13 cellular contexts compared by ENCODE assay signal in the genomic region with DNA sequence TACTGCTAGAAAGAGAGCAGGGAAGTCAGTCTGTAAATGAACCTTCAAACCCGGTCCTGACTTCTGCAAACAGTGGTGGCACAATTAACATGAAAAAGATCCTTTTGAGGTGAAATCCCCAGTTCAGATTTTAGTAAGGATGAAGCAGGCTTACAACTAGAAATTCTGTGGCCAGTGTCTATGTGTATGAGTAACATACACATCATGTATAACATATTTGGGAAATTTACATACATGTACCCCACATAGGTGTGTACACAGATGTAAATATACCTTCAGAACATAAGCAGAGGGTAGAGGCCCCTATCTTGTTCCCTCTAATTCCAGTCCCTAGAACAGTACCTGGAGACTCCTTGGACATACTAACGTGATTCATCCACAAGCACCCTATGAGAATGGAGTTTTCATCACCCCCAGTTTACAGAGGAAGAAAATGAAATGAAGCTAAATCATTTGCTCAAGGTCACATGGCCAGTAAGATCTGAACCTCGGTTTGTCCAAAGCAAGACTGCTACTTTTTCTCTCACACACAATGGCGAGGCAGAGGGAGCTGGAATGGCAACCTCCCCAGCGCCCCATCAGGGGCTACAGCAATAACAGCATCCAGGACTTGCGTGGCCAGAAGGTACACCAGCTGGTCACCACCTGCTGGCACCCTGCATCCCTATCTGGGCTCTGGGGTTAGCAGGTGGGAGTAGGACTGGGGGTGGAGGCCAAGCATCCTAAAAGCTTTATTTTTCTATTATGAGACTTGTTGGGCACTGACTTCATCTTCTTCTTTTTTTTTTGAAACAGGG. TPM values are rescaled to one million over a fixed set of nuclear protein-coding genes. Genes with fewer than 3 reads are reported as not detected.
DNase-seq lines count a peak whose midpoint lies in the region; ATAC-seq and TF ChIP-seq lines count a peak whose summit lies in the region.
"Had no signal": no experiment of that assay in that cellular context is flagged by ENCODE, and none has a peak within 500 bp of the region (broad histone marks: within the 10 kb centered on the region; RNA-seq: fewer than 3 reads in every experiment).

No MANE protein-coding gene starts in this region.

- intact Hi-C loops in esophagus muscularis mucosa (cut with DNase I): loop anchor here (5.0 kb wide), 2 partner anchors 89 to 429 kb away; a partner anchor contains a TSS

- H3K4me3 ChIP-seq in OCI-LY3 (ENCODE audit: low read length) (no peak overlapping the region), esophagus muscularis mucosa (no peak overlapping the region), H7 (ENCODE audit: insufficient read depth, low read depth, low read length) (no peak overlapping the region)

- TF ChIP-seq EP300 in esophagus muscularis mucosa (IDR thresholded peaks at IDR 0.05): no peak

- no peak overlapping the region for H3K9ac ChIP-seq in OCI-LY3 (ENCODE audit: low read length)

- H3K9me3 Mint-ChIP-seq in activated naive CD4-positive, alpha-beta T cell treated with anti-CD3 and anti-CD28 coated beads, Interleukin-2, amount 50 U/mL, for 72 hours: no peaks in the 10 kb centered on the region
- no peaks in the 10 kb centered on the region for H3K9me3 Mint-ChIP-seq in stimulated activated naive CD8-positive, alpha-beta T cell treated with anti-CD3 and anti-CD28 coated beads, Interleukin-15, amount 100 ng/mL, for 72 hours

- H3K4me3 Mint-ChIP-seq in stimulated activated naive CD8-positive, alpha-beta T cell treated with anti-CD3 and anti-CD28 coated beads, Interleukin-15, amount 100 ng/mL, for 72 hours: no peak overlapping the region

- H3K27ac Mint-ChIP-seq in activated naive CD4-positive, alpha-beta T cell treated with anti-CD3 and anti-CD28 coated beads, Interleukin-2, amount 50 U/mL, for 72 hours: peak overlapping the region; percentile 88 to 96
- peak overlapping the region; percentile 31 to 57 for H3K27ac Mint-ChIP-seq in stimulated activated naive CD8-positive, alpha-beta T cell treated with anti-CD3 and anti-CD28 coated beads, Interleukin-15, amount 100 ng/mL, for 72 hours

- no peaks in the 10 kb centered on the region for H3K79me2 ChIP-seq in OCI-LY3 (ENCODE audit: low read length)

- H3K9me3 ChIP-seq in OCI-LY3 (ENCODE audit: insufficient read depth, low read length): no peaks in the 10 kb centered on the region
- no peaks in the 10 kb centered on the region for H3K9me3 ChIP-seq in esophagus muscularis mucosa

- peak; percentile 37 to 57 for ATAC-seq in activated naive CD4-positive, alpha-beta T cell treated with anti-CD3 and anti-CD28 coated beads, Interleukin-2, amount 50 U/mL, for 72 hours
- ATAC-seq in stimulated activated naive CD8-positive, alpha-beta T cell treated with anti-CD3 and anti-CD28 coated beads, Interleukin-15, amount 100 ng/mL, for 72 hours: no peak
- no peak for ATAC-seq in SK-N-SH treated with all-trans-retinoic acid at 6 μM for 48 hours

- H3K36me3 Mint-ChIP-seq in activated naive CD4-positive, alpha-beta T cell treated with anti-CD3 and anti-CD28 coated beads, Interleukin-2, amount 50 U/mL, for 72 hours: peaks cover 30 to 45% of the 10 kb centered on the region in 2 donors

- H2AFZ ChIP-seq in OCI-LY3 (ENCODE audit: low read depth, low read length): no peak overlapping the region

- H4K20me1 ChIP-seq in OCI-LY3 (ENCODE audit: insufficient read depth, low read length): peaks cover 7% of the 10 kb centered on the region

- DNase-seq in activated naive CD4-positive, alpha-beta T cell treated with anti-CD3 and anti-CD28 coated beads, Interleukin-2, amount 50 U/mL, for 72 hours (ENCODE audit: low spot score in 2 of 2): no peak
- no peak for DNase-seq in activated naive CD4-positive, alpha-beta T cell (lab: John Stamatoyannopoulos, UW)
- DNase-seq in esophagus muscularis mucosa (ENCODE audit: extremely low spot score) (no peak), H7 (no peak)
- DNase-seq in stimulated activated naive CD8-positive, alpha-beta T cell treated with anti-CD3 and anti-CD28 coated beads, Interleukin-15, amount 100 ng/mL, for 72 hours: no peak
- no peak for DNase-seq in activated effector memory CD4-positive, alpha-beta T cell treated with anti-CD3 and anti-CD28 coated beads, Interleukin-2, amount 50 U/mL, for 16 hours
- DNase-seq: activated T-cell treated with anti-CD3 and anti-CD28 coated beads, Interleukin-2, amount 50 U/mL, for 48 hours; NCI-H1930; stimulated activated CD4-positive, alpha-beta T cell treated with anti-CD3 and anti-CD28 coated beads, Interleukin-4, amount 100 ng/mL, for 24 hours; substantia nigra had no signal

- peaks cover 17% of the 10 kb centered on the region for H3K4me1 Mint-ChIP-seq in stimulated activated naive CD8-positive, alpha-beta T cell treated with anti-CD3 and anti-CD28 coated beads, Interleukin-15, amount 100 ng/mL, for 72 hours

- TF ChIP-seq CTCF in OCI-LY3 (IDR thresholded peaks at IDR 0.05; ENCODE audit: low read depth, low read length) (no peak), esophagus muscularis mucosa (IDR thresholded peaks at IDR 0.05) (no peak)

- peak overlapping the region; percentile 47 for H3K4me2 ChIP-seq in OCI-LY3 (ENCODE audit: low read length)

- H3K27me3 Mint-ChIP-seq in stimulated activated naive CD8-positive, alpha-beta T cell treated with anti-CD3 and anti-CD28 coated beads, Interleukin-15, amount 100 ng/mL, for 72 hours: no peaks in the 10 kb centered on the region

- no peaks in the 10 kb centered on the region for H3K27me3 ChIP-seq in OCI-LY3 (ENCODE audit: low read depth, low read length)
- H3K27me3 ChIP-seq in esophagus muscularis mucosa: no peaks in the 10 kb centered on the region
- H3K27me3 ChIP-seq in H7 (ENCODE audit: control insufficient read depth, insufficient read depth, low read length): no peaks in the 10 kb centered on the region
- H3K27me3 ChIP-seq: foreskin keratinocyte had no signal

- H3K27ac ChIP-seq in OCI-LY3 (ENCODE audit: low read length) (no peak overlapping the region), esophagus muscularis mucosa (replicated peaks in 1 of 4) (peak overlapping the region; percentile 57 to 74 (median 63))

- peaks cover 34% of the 10 kb centered on the region for H3K4me1 ChIP-seq in OCI-LY3 (ENCODE audit: low read length)
- peaks cover 60 to 84% (median 77%) of the 10 kb centered on the region in 4 donors for H3K4me1 ChIP-seq in esophagus muscularis mucosa

- WGBS in esophagus muscularis mucosa: 80% methylated on average over 6 of the region's 6 CpGs

- no peak for TF ChIP-seq POLR2A in esophagus muscularis mucosa (IDR thresholded peaks at IDR 0.05; ENCODE audit: low read depth)

- H3K36me3 ChIP-seq in OCI-LY3 (replicated peaks; ENCODE audit: low read depth, low read length) (peaks cover 85% of the 10 kb centered on the region), esophagus muscularis mucosa (peaks cover 13 to 37% (median 24%) of the 10 kb centered on the region in 4 donors), H7 (replicated peaks; ENCODE audit: control insufficient read depth, insufficient read depth, low read length) (peaks cover 24% of the 10 kb centered on the region)

TF ChIP-seq in SK-N-SH treated with all-trans-retinoic acid at 6 μM for 48 hours, 23 proteins besides CTCF, POLR2A, EP300 and RAD21 (continues in another document):
- TF ChIP-seq ZNF565 (CRISPR knock-in tag; conservative IDR thresholded peaks at IDR 0.05; ENCODE audit: low read depth) (no peak), GLIS3 (CRISPR knock-in tag; IDR thresholded peaks at IDR 0.05) (no peak), ESRRG (CRISPR knock-in tag; IDR thresholded peaks at IDR 0.05) (no peak), ZNF8 (CRISPR knock-in tag; IDR thresholded peaks at IDR 0.05) (no peak), BACH2 (CRISPR knock-in tag; IDR thresholded peaks at IDR 0.05; ENCODE audit: borderline replicate concordance) (no peak), PPARA (CRISPR knock-in tag; IDR thresholded peaks at IDR 0.05; ENCODE audit: borderline replicate concordance) (no peak), CSDC2 (CRISPR knock-in tag; IDR thresholded peaks at IDR 0.05) (no peak), SNAI2 (CRISPR knock-in tag; IDR thresholded peaks at IDR 0.05) (no peak)
- TF ChIP-seq, protein P1, sequence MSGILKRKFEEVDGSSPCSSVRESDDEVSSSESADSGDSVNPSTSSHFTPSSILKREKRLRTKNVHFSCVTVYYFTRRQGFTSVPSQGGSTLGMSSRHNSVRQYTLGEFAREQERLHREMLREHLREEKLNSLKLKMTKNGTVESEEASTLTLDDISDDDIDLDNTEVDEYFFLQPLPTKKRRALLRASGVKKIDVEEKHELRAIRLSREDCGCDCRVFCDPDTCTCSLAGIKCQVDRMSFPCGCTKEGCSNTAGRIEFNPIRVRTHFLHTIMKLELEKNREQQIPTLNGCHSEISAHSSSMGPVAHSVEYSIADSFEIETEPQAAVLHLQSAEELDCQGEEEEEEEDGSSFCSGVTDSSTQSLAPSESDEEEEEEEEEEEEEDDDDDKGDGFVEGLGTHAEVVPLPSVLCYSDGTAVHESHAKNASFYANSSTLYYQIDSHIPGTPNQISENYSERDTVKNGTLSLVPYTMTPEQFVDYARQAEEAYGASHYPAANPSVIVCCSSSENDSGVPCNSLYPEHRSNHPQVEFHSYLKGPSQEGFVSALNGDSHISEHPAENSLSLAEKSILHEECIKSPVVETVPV (CRISPR knock-in tag; IDR thresholded peaks at IDR 0.05): no peak
- TF ChIP-seq, protein P2, sequence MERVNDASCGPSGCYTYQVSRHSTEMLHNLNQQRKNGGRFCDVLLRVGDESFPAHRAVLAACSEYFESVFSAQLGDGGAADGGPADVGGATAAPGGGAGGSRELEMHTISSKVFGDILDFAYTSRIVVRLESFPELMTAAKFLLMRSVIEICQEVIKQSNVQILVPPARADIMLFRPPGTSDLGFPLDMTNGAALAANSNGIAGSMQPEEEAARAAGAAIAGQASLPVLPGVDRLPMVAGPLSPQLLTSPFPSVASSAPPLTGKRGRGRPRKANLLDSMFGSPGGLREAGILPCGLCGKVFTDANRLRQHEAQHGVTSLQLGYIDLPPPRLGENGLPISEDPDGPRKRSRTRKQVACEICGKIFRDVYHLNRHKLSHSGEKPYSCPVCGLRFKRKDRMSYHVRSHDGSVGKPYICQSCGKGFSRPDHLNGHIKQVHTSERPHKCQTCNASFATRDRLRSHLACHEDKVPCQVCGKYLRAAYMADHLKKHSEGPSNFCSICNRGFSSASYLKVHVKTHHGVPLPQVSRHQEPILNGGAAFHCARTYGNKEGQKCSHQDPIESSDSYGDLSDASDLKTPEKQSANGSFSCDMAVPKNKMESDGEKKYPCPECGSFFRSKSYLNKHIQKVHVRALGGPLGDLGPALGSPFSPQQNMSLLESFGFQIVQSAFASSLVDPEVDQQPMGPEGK (CRISPR knock-in tag; IDR thresholded peaks at IDR 0.05; ENCODE audit: borderline replicate concordance): no peak

RNA-seq across cellular contexts. Expression of a gene that starts 41.6 kb away (rescaled TPM):
- total RNA-seq in activated naive CD4-positive, alpha-beta T cell treated with anti-CD3 and anti-CD28 coated beads, Interleukin-2, amount 50 U/mL, for 72 hours: 10 to 100 TPM; 36.1 to 40.2 TPM
- 10 to 100 TPM; 11.3 to 14.3 (median 12.4) TPM for total RNA-seq in esophagus muscularis mucosa
- total RNA-seq in H7 (2014; rRNA removed; shearing (Covaris generic)): 52.9 and 53.5 TPM in 2 replicates

RNA-seq across cellular contexts. Expression of a gene that starts 41.8 kb away (rescaled TPM):
- total RNA-seq in activated naive CD4-positive, alpha-beta T cell treated with anti-CD3 and anti-CD28 coated beads, Interleukin-2, amount 50 U/mL, for 72 hours: 10 to 100 TPM; 40.2 to 44.0 TPM
- 10 to 100 TPM; 26.7 to 39.5 (median 33.8) TPM for total RNA-seq in esophagus muscularis mucosa
- total RNA-seq in H7 (2014; rRNA removed; shearing (Covaris generic)): 12.7 and 22.5 TPM in 2 replicates

Comparison
In these comparisons a context has a peak if more than half of its experiments do, and no peak if none do; other contexts are left out.
1. ATAC-seq: peak in activated naive CD4-positive, alpha-beta T cell treated with anti-CD3 and anti-CD28 coated beads, Interleukin-2, amount 50 U/mL, for 72 hours (2 of 2); none in stimulated activated naive CD8-positive, alpha-beta T cell treated with anti-CD3 and anti-CD28 coated beads, Interleukin-15, amount 100 ng/mL, for 72 hours (single experiment) and SK-N-SH treated with all-trans-retinoic acid at 6 μM for 48 hours (single experiment).